Comparison of ENCODE assay signal across 1 cellular context in the genomic region with DNA sequence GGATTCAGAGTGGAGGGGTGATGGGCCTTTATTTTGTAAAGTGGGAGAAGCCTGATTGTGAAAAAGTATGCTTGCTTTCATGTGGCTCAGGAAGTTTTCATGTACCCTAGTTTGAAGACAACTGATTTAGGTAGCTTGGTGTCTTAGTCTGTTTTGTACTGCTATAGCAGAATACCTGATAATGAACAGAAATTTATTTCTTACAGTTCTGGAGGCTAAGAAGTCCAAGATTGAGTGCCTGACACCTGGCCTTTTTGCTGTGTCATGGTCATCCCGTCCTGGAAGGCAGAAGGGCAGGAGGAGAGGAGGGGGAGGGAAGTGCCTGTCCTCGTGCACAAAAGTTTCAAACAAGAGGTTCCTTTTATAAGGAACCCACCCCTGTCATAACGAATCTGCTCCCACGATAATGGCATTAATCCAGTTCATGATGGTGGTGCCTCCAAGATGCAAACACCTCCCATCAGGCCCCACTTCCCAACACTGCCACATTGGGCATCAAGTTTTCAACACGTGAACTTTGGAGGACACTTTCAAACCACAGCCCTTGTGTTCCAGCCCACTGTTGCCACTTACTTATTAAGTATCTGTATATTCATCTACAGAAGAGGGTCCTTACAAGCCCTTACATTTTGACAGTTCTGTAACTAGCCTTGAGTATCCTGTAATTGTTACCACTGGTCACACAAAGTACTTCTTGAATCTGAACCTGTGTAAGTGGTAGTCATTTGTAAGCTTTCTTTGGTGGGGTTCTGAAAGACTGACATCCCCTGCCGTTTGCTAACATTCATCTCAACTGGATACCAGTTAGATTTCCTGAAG.
TF ChIP-seq lines count a peak whose summit lies in the region.

No MANE protein-coding gene starts in this region.

TF ChIP-seq in K562, 482 proteins besides CTCF, POLR2A, EP300 and RAD21 (continued from another document and continues in another):
- TF ChIP-seq, protein P1, sequence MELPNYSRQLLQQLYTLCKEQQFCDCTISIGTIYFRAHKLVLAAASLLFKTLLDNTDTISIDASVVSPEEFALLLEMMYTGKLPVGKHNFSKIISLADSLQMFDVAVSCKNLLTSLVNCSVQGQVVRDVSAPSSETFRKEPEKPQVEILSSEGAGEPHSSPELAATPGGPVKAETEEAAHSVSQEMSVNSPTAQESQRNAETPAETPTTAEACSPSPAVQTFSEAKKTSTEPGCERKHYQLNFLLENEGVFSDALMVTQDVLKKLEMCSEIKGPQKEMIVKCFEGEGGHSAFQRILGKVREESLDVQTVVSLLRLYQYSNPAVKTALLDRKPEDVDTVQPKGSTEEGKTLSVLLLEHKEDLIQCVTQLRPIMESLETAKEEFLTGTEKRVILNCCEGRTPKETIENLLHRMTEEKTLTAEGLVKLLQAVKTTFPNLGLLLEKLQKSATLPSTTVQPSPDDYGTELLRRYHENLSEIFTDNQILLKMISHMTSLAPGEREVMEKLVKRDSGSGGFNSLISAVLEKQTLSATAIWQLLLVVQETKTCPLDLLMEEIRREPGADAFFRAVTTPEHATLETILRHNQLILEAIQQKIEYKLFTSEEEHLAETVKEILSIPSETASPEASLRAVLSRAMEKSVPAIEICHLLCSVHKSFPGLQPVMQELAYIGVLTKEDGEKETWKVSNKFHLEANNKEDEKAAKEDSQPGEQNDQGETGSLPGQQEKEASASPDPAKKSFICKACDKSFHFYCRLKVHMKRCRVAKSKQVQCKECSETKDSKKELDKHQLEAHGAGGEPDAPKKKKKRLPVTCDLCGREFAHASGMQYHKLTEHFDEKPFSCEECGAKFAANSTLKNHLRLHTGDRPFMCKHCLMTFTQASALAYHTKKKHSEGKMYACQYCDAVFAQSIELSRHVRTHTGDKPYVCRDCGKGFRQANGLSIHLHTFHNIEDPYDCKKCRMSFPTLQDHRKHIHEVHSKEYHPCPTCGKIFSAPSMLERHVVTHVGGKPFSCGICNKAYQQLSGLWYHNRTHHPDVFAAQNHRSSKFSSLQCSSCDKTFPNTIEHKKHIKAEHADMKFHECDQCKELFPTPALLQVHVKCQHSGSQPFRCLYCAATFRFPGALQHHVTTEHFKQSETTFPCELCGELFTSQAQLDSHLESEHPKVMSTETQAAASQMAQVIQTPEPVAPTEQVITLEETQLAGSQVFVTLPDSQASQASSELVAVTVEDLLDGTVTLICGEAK (IDR thresholded peaks at IDR 0.05) = no peak
- TF ChIP-seq, protein P1 (CRISPR knock-in tag; IDR thresholded peaks at IDR 0.05) = no peak
- no peak for TF ChIP-seq NR4A1 (CRISPR knock-in tag; IDR thresholded peaks at IDR 0.05)
- 0 out of 2 replicates have a peak, but pooled peaks have one; percentile 63 for TF ChIP-seq NR4A1 (tag; IDR thresholded peaks at IDR 0.05)
- peak; percentile 97 for TF ChIP-seq MAFF (IDR thresholded peaks at IDR 0.05; ENCODE audit: low read length)
- no peak for TF ChIP-seq GATAD2A (IDR thresholded peaks at IDR 0.05)
- TF ChIP-seq, protein P2, sequence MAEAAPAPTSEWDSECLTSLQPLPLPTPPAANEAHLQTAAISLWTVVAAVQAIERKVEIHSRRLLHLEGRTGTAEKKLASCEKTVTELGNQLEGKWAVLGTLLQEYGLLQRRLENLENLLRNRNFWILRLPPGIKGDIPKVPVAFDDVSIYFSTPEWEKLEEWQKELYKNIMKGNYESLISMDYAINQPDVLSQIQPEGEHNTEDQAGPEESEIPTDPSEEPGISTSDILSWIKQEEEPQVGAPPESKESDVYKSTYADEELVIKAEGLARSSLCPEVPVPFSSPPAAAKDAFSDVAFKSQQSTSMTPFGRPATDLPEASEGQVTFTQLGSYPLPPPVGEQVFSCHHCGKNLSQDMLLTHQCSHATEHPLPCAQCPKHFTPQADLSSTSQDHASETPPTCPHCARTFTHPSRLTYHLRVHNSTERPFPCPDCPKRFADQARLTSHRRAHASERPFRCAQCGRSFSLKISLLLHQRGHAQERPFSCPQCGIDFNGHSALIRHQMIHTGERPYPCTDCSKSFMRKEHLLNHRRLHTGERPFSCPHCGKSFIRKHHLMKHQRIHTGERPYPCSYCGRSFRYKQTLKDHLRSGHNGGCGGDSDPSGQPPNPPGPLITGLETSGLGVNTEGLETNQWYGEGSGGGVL (CRISPR knock-in tag; IDR thresholded peaks at IDR 0.05) = no peak
- TF ChIP-seq, protein P3, sequence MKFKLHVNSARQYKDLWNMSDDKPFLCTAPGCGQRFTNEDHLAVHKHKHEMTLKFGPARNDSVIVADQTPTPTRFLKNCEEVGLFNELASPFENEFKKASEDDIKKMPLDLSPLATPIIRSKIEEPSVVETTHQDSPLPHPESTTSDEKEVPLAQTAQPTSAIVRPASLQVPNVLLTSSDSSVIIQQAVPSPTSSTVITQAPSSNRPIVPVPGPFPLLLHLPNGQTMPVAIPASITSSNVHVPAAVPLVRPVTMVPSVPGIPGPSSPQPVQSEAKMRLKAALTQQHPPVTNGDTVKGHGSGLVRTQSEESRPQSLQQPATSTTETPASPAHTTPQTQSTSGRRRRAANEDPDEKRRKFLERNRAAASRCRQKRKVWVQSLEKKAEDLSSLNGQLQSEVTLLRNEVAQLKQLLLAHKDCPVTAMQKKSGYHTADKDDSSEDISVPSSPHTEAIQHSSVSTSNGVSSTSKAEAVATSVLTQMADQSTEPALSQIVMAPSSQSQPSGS (CRISPR knock-in tag; IDR thresholded peaks at IDR 0.05) = no peak
- TF ChIP-seq POLR3A (IDR thresholded peaks at IDR 0.05; ENCODE audit: borderline replicate concordance, extremely low read depth, insufficient read depth, insufficient read length) = no peak
- TF ChIP-seq ZC3H11A (IDR thresholded peaks at IDR 0.05; ENCODE audit: low read depth, low read length) = no peak
- TF ChIP-seq TSC22D4 (tag; IDR thresholded peaks at IDR 0.05) = no peak
- TF ChIP-seq HIVEP1 (CRISPR knock-in tag; IDR thresholded peaks at IDR 0.05) = no peak
- peak in 1 of 2 experiments; percentile 21; a peak in 2 of 4 replicates for TF ChIP-seq KDM1A (IDR thresholded peaks at IDR 0.05)
- TF ChIP-seq, protein P4, sequence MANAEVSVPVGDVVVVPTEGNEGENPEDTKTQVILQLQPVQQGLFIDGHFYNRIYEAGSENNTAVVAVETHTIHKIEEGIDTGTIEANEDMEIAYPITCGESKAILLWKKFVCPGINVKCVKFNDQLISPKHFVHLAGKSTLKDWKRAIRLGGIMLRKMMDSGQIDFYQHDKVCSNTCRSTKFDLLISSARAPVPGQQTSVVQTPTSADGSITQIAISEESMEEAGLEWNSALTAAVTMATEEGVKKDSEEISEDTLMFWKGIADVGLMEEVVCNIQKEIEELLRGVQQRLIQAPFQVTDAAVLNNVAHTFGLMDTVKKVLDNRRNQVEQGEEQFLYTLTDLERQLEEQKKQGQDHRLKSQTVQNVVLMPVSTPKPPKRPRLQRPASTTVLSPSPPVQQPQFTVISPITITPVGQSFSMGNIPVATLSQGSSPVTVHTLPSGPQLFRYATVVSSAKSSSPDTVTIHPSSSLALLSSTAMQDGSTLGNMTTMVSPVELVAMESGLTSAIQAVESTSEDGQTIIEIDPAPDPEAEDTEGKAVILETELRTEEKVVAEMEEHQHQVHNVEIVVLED (CRISPR knock-in tag; IDR thresholded peaks at IDR 0.05) = no peak
- peak; percentile 82 for TF ChIP-seq DPF2 (IDR thresholded peaks at IDR 0.05)
- no peak for TF ChIP-seq MCM5 (IDR thresholded peaks at IDR 0.05; ENCODE audit: low read depth)
- no peak for TF ChIP-seq BDP1 (IDR thresholded peaks at IDR 0.05; ENCODE audit: insufficient read depth, insufficient read length)
- TF ChIP-seq, protein P5, sequence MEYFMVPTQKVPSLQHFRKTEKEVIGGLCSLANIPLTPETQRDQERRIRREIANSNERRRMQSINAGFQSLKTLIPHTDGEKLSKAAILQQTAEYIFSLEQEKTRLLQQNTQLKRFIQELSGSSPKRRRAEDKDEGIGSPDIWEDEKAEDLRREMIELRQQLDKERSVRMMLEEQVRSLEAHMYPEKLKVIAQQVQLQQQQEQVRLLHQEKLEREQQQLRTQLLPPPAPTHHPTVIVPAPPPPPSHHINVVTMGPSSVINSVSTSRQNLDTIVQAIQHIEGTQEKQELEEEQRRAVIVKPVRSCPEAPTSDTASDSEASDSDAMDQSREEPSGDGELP (CRISPR knock-in tag; IDR thresholded peaks at IDR 0.05; ENCODE audit: borderline replicate concordance) = no peak
- TF ChIP-seq TAF15 (IDR thresholded peaks at IDR 0.05; ENCODE audit: low read depth, low read length) = no peak
- peak; percentile 64; the same call in 1 of the 2 replicates for TF ChIP-seq LEF1 (IDR thresholded peaks at IDR 0.05)
- TF ChIP-seq ARID2 (IDR thresholded peaks at IDR 0.05) = 0 out of 2 replicates have a peak, but pooled peaks have one; percentile 15
- TF ChIP-seq TFAM (CRISPR knock-in tag; conservative IDR thresholded peaks at IDR 0.05) = no peak
- TF ChIP-seq, protein P6, sequence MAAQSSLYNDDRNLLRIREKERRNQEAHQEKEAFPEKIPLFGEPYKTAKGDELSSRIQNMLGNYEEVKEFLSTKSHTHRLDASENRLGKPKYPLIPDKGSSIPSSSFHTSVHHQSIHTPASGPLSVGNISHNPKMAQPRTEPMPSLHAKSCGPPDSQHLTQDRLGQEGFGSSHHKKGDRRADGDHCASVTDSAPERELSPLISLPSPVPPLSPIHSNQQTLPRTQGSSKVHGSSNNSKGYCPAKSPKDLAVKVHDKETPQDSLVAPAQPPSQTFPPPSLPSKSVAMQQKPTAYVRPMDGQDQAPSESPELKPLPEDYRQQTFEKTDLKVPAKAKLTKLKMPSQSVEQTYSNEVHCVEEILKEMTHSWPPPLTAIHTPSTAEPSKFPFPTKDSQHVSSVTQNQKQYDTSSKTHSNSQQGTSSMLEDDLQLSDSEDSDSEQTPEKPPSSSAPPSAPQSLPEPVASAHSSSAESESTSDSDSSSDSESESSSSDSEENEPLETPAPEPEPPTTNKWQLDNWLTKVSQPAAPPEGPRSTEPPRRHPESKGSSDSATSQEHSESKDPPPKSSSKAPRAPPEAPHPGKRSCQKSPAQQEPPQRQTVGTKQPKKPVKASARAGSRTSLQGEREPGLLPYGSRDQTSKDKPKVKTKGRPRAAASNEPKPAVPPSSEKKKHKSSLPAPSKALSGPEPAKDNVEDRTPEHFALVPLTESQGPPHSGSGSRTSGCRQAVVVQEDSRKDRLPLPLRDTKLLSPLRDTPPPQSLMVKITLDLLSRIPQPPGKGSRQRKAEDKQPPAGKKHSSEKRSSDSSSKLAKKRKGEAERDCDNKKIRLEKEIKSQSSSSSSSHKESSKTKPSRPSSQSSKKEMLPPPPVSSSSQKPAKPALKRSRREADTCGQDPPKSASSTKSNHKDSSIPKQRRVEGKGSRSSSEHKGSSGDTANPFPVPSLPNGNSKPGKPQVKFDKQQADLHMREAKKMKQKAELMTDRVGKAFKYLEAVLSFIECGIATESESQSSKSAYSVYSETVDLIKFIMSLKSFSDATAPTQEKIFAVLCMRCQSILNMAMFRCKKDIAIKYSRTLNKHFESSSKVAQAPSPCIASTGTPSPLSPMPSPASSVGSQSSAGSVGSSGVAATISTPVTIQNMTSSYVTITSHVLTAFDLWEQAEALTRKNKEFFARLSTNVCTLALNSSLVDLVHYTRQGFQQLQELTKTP (IDR thresholded peaks at IDR 0.05; ENCODE audit: low read depth in 1 of 2, partially characterized antibody in 2 of 2) = peak in 1 of 2 experiments; percentile 69
- 0 out of 2 replicates have a peak, but pooled peaks have one; percentile 55 for TF ChIP-seq MTA1 (IDR thresholded peaks at IDR 0.05; ENCODE audit: borderline replicate concordance)
- TF ChIP-seq NFIX (CRISPR knock-in tag; IDR thresholded peaks at IDR 0.05; ENCODE audit: low read depth) = no peak
- TF ChIP-seq, protein P7, sequence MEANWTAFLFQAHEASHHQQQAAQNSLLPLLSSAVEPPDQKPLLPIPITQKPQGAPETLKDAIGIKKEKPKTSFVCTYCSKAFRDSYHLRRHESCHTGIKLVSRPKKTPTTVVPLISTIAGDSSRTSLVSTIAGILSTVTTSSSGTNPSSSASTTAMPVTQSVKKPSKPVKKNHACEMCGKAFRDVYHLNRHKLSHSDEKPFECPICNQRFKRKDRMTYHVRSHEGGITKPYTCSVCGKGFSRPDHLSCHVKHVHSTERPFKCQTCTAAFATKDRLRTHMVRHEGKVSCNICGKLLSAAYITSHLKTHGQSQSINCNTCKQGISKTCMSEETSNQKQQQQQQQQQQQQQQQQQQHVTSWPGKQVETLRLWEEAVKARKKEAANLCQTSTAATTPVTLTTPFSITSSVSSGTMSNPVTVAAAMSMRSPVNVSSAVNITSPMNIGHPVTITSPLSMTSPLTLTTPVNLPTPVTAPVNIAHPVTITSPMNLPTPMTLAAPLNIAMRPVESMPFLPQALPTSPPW (CRISPR knock-in tag; IDR thresholded peaks at IDR 0.05) = peak; percentile 68
- TF ChIP-seq ZNF75A (CRISPR knock-in tag; IDR thresholded peaks at IDR 0.05) = no peak
- peak; percentile 77; the same call in 1 of the 2 replicates for TF ChIP-seq HDAC2 (IDR thresholded peaks at IDR 0.05)
- TF ChIP-seq MAFK (IDR thresholded peaks at IDR 0.05; ENCODE audit: low read length) = peak; percentile 93
- 0 out of 2 replicates have a peak, but pooled peaks have one; percentile 11 for TF ChIP-seq HEY1 (CRISPR knock-in tag; IDR thresholded peaks at IDR 0.05; ENCODE audit: borderline replicate concordance)
